19 cellular contexts compared by ENCODE assay signal in genomic region chr13:41788552-41788951, GRCh38.
DNase-seq lines count a peak whose midpoint lies in the region; ATAC-seq and TF ChIP-seq lines count a peak whose summit lies in the region.
"Had no signal": no experiment of that assay in that cellular context is flagged by ENCODE, and none has a peak within 500 bp of the region (broad histone marks: within the 10 kb centered on the region; RNA-seq: fewer than 3 reads in every experiment).

No MANE protein-coding gene starts in this region.

- peak; percentile 33 for DNase-seq in Jurkat, Clone E6-1 (ENCODE audit: low read depth, low spot score)
- DNase-seq in OCI-M1 (lab: John Stamatoyannopoulos, UW) (peak; percentile 23), fibroblast of pulmonary artery (ENCODE audit: low read depth) (peak; percentile 28), NK-92 (lab: John Stamatoyannopoulos, UW; ENCODE audit: unreplicated experiment) (no peak)
- no peak for DNase-seq in effector memory CD4-positive, alpha-beta T cell
- DNase-seq: activated CD4-positive, alpha-beta T cell treated with anti-CD3 and anti-CD28 coated beads, Interleukin-2, amount 10 ng/mL, durations not matched to agents 7 days and 5 days; activated CD8-positive, alpha-beta memory T cell treated with anti-CD3 and anti-CD28 coated beads, Interleukin-2, amount 50 U/mL, for 4 hours; CD8-positive, alpha-beta memory T cell; left lung; NCI-H1092 treated with DMSO at 0.1 percent for 48 hours; NCI-H510A; RPMI8226; stimulated activated CD4-positive, alpha-beta T cell treated with anti-CD3 and anti-CD28 coated beads, Interleukin-4, amount 100 ng/mL, for 1 hour had no signal

- no peaks in the 10 kb centered on the region for H3K4me1 ChIP-seq in mesodermal cell (ENCODE audit: control insufficient read depth, insufficient read depth, low read length, poor library complexity, severe bottlenecking)
- no peaks in the 10 kb centered on the region for H3K4me1 ChIP-seq in effector memory CD4-positive, alpha-beta T cell (ENCODE audit: control insufficient read depth, insufficient read depth, low read length, poor library complexity, severe bottlenecking)
- H3K4me1 ChIP-seq: left lung had no signal

- TF ChIP-seq CTCF in fibroblast of pulmonary artery (IDR thresholded peaks at IDR 0.05; ENCODE audit: low read length, missing control alignments) = no peak

- peak overlapping the region; percentile 24 for H3K27ac ChIP-seq in mesodermal cell (ENCODE audit: low read depth, low read length, severe bottlenecking)
- no peak overlapping the region for H3K27ac ChIP-seq in effector memory CD4-positive, alpha-beta T cell (ENCODE audit: insufficient read depth, low read length, poor library complexity, severe bottlenecking)
- H3K27ac ChIP-seq: esophagus muscularis mucosa, left lung, tibial nerve had no signal

- H3K4me3 ChIP-seq in Jurkat, Clone E6-1 (ENCODE audit: low read length) = no peak overlapping the region
- H3K4me3 ChIP-seq in fibroblast of pulmonary artery (replicated peaks; ENCODE audit: low read depth, low read length) = no peak overlapping the region
- H3K4me3 ChIP-seq in mesodermal cell (ENCODE audit: extremely low read depth, insufficient read depth, low read length, poor library complexity, severe bottlenecking) = no peak overlapping the region
- H3K4me3 ChIP-seq in effector memory CD4-positive, alpha-beta T cell (ENCODE audit: insufficient read depth, low read depth, low read length, poor library complexity, severe bottlenecking) = no peak overlapping the region
- H3K4me3 ChIP-seq: esophagus muscularis mucosa, K562, left lung, smooth muscle cell, tibial nerve had no signal

- H3K27me3 ChIP-seq in effector memory CD4-positive, alpha-beta T cell (replicated peaks; ENCODE audit: control insufficient read depth, insufficient read depth, low read length, poor library complexity, severe bottlenecking) = no peaks in the 10 kb centered on the region
- H3K27me3 ChIP-seq: esophagus muscularis mucosa, left lung, tibial nerve had no signal

- no peak for ATAC-seq in GM18502 (IDR thresholded peaks at IDR 0.05; ENCODE audit: poor library complexity, unreplicated experiment)
- ATAC-seq: K562, left lung had no signal

- no peaks in the 10 kb centered on the region for H3K9me3 ChIP-seq in mesodermal cell (ENCODE audit: control insufficient read depth, low read length)
- no peaks in the 10 kb centered on the region for H3K9me3 ChIP-seq in effector memory CD4-positive, alpha-beta T cell (ENCODE audit: control insufficient read depth, low read length)
- H3K9me3 ChIP-seq: esophagus muscularis mucosa, left lung, tibial nerve had no signal

- 92 to 97% methylated on average over 4 of the region's 4 CpGs for WGBS in mesodermal cell (ENCODE audit: insufficient coverage in 2 of 2), 2 experiments

- no peaks in the 10 kb centered on the region for H3K36me3 ChIP-seq in mesodermal cell (ENCODE audit: control insufficient read depth, insufficient read depth, low read length)
- H3K36me3 ChIP-seq in effector memory CD4-positive, alpha-beta T cell (ENCODE audit: control insufficient read depth, insufficient read depth, low read length) = peaks cover 8% of the 10 kb centered on the region
- H3K36me3 ChIP-seq: esophagus muscularis mucosa, left lung had no signal

Comparison
In these comparisons a context has a peak if more than half of its experiments do, and no peak if none do; other contexts are left out.
1. DNase-seq: peak in Jurkat, Clone E6-1 (single experiment), OCI-M1 (single experiment) and fibroblast of pulmonary artery (single experiment); none in NK-92 (single experiment) and effector memory CD4-positive, alpha-beta T cell (0 of 3).